Comparison of ENCODE assay signal across 19 cellular contexts in genomic region chr1:184947497-184948256, GRCh38.
DNase-seq lines count a peak whose midpoint lies in the region; ATAC-seq and TF ChIP-seq lines count a peak whose summit lies in the region.
"Had no signal": no experiment of that assay in that cellular context is flagged by ENCODE, and none has a peak within 500 bp of the region (broad histone marks: within the 10 kb centered on the region; RNA-seq: fewer than 3 reads in every experiment).

No MANE protein-coding gene starts in this region.

- peaks cover 30 to 37% of the 10 kb centered on the region in 2 donors for H3K4me1 Mint-ChIP-seq in stimulated activated naive B cell treated with anti-CD40 and anti-IgM and Interleukin-4, amounts not matched to agents 10 μg/mL and 1 μg/mL and 100 μg/mL, for 72 hours

- peak overlapping the region; percentile 57 for H3K27ac Mint-ChIP-seq in stimulated activated naive B cell treated with anti-CD40 and anti-IgM and Interleukin-4, amounts not matched to agents 10 μg/mL and 1 μg/mL and 100 μg/mL, for 72 hours
- H3K27ac Mint-ChIP-seq: activated CD4-positive, alpha-beta T cell treated with anti-CD3 and anti-CD28 coated beads, Interleukin-2, amount 10 ng/mL, durations not matched to agents 7 days and 5 days; naive thymus-derived CD8-positive, alpha-beta T cell had no signal

- DNase-seq in DMS 273 (lab: John Stamatoyannopoulos, UW; ENCODE audit: unreplicated experiment) (peak; percentile 76), NCI-H2171 (lab: John Stamatoyannopoulos, UW) (peak; percentile 32), coronary artery (ENCODE audit: low spot score) (no peak), 8988T (no peak)
- DNase-seq in stimulated activated naive B cell treated with anti-CD40 and anti-IgM and Interleukin-4, amounts not matched to agents 10 μg/mL and 1 μg/mL and 100 μg/mL, for 72 hours, result no peak
- no peak for DNase-seq in activated T-cell treated with anti-CD3 and anti-CD28 coated beads, Interleukin-2, amount 50 U/mL, for 48 hours
- DNase-seq: activated CD4-positive, alpha-beta T cell treated with anti-CD3 and anti-CD28 coated beads, Interleukin-2, amount 10 ng/mL, durations not matched to agents 7 days and 5 days; activated CD8-positive, alpha-beta memory T cell treated with anti-CD3 and anti-CD28 coated beads, Interleukin-2, amount 50 U/mL, for 4 hours; activated gamma-delta T cell treated with Interleukin-2 at 50 U/mL for 16 hours; kidney; mesenchymal stem cell; naive thymus-derived CD8-positive, alpha-beta T cell; NCI-H1694; NCI-H774; posterior cingulate gyrus; small intestine; stimulated activated CD4-positive, alpha-beta T cell treated with anti-CD3 and anti-CD28 coated beads, Interleukin-4, amount 100 ng/mL, for 4 hours had no signal

- H3K36me3 Mint-ChIP-seq in stimulated activated naive B cell treated with anti-CD40 and anti-IgM and Interleukin-4, amounts not matched to agents 10 μg/mL and 1 μg/mL and 100 μg/mL, for 72 hours, result peaks cover 2 to 12% of the 10 kb centered on the region in 2 donors
- H3K36me3 Mint-ChIP-seq: naive thymus-derived CD8-positive, alpha-beta T cell had no signal

- H3K27ac ChIP-seq in coronary artery, result peak overlapping the region; percentile 66 to 84
- H3K27ac ChIP-seq: BLaER1 had no signal

- no peak for ATAC-seq in stimulated activated naive B cell treated with anti-CD40 and anti-IgM and Interleukin-4, amounts not matched to agents 10 μg/mL and 1 μg/mL and 100 μg/mL, for 72 hours (replicated peaks)
- no peak for ATAC-seq in GM18511 (IDR thresholded peaks at IDR 0.05; ENCODE audit: unreplicated experiment)
- ATAC-seq: naive thymus-derived CD8-positive, alpha-beta T cell had no signal

- H3K27me3 Mint-ChIP-seq in stimulated activated naive B cell treated with anti-CD40 and anti-IgM and Interleukin-4, amounts not matched to agents 10 μg/mL and 1 μg/mL and 100 μg/mL, for 72 hours, result no peaks in the 10 kb centered on the region
- H3K27me3 Mint-ChIP-seq: activated CD4-positive, alpha-beta T cell treated with anti-CD3 and anti-CD28 coated beads, Interleukin-2, amount 10 ng/mL, durations not matched to agents 7 days and 5 days; naive thymus-derived CD8-positive, alpha-beta T cell had no signal

- TF ChIP-seq CTCF in coronary artery (IDR thresholded peaks at IDR 0.05), result no peak

- H3K4me3 ChIP-seq in coronary artery, result no peak overlapping the region
- H3K4me3 ChIP-seq: BLaER1 had no signal

- H3K9me3 Mint-ChIP-seq in stimulated activated naive B cell treated with anti-CD40 and anti-IgM and Interleukin-4, amounts not matched to agents 10 μg/mL and 1 μg/mL and 100 μg/mL, for 72 hours, result peaks cover 3 to 4% of the 10 kb centered on the region in 2 donors
- H3K9me3 Mint-ChIP-seq: activated CD4-positive, alpha-beta T cell treated with anti-CD3 and anti-CD28 coated beads, Interleukin-2, amount 10 ng/mL, durations not matched to agents 7 days and 5 days had no signal

- no peak overlapping the region for H3K4me3 Mint-ChIP-seq in stimulated activated naive B cell treated with anti-CD40 and anti-IgM and Interleukin-4, amounts not matched to agents 10 μg/mL and 1 μg/mL and 100 μg/mL, for 72 hours
- H3K4me3 Mint-ChIP-seq: activated CD4-positive, alpha-beta T cell treated with anti-CD3 and anti-CD28 coated beads, Interleukin-2, amount 10 ng/mL, durations not matched to agents 7 days and 5 days; naive thymus-derived CD8-positive, alpha-beta T cell had no signal

Comparison
In these comparisons a context has a peak if more than half of its experiments do, and no peak if none do; other contexts are left out.
1. DNase-seq: peak in DMS 273 (single experiment) and NCI-H2171 (single experiment); none in coronary artery (single experiment), stimulated activated naive B cell treated with anti-CD40 and anti-IgM and Interleukin-4, amounts not matched to agents 10 μg/mL and 1 μg/mL and 100 μg/mL, for 72 hours (single experiment), activated T-cell treated with anti-CD3 and anti-CD28 coated beads, Interleukin-2, amount 50 U/mL, for 48 hours (0 of 2) and 8988T (single experiment).